In genomic region chr1:195053478-195053877, GRCh38 we compare ENCODE assay signal across 15 cellular contexts.
DNase-seq lines count a peak whose midpoint lies in the region; ATAC-seq and TF ChIP-seq lines count a peak whose summit lies in the region.
"Had no signal": no experiment of that assay in that cellular context is flagged by ENCODE, and none has a peak within 500 bp of the region (broad histone marks: within the 10 kb centered on the region; RNA-seq: fewer than 3 reads in every experiment).

No MANE protein-coding gene starts in this region.

- H3K4me2 ChIP-seq in KMS-11: peak overlapping the region; percentile 38

- H3K9ac ChIP-seq in KMS-11 (no peak overlapping the region), adipocyte (ENCODE audit: low read length) (no peak overlapping the region)

- H4K20me1 ChIP-seq in KMS-11 (ENCODE audit: insufficient read depth): no peaks in the 10 kb centered on the region

- peak overlapping the region; percentile 26 for H3K4me3 ChIP-seq in CD4-positive, CD25-positive, alpha-beta regulatory T cell (ENCODE audit: low read depth, low read length)
- H3K4me3 ChIP-seq in KMS-11 (IDR thresholded peaks at IDR 0.05; ENCODE audit: insufficient read depth, low read depth, low read length) (no peak overlapping the region), adipocyte (ENCODE audit: low read length) (no peak overlapping the region), BE2C (ENCODE audit: low read depth, low read length) (no peak overlapping the region)
- H3K4me3 ChIP-seq: skin epidermis had no signal

- H3K4me1 Mint-ChIP-seq in CD4-positive, CD25-positive, alpha-beta regulatory T cell: no peaks in the 10 kb centered on the region
- peaks cover 2% of the 10 kb centered on the region for H3K4me1 Mint-ChIP-seq in activated CD4-positive, alpha-beta memory T cell treated with anti-CD3 and anti-CD28 coated beads, Interleukin-2, amount 10 ng/mL, durations not matched to agents 7 days and 5 days
- H3K4me1 Mint-ChIP-seq: memory B cell had no signal

- peaks cover 0 to 5% (median 0%) of the 10 kb centered on the region in 7 donors for H3K9me3 Mint-ChIP-seq in CD4-positive, CD25-positive, alpha-beta regulatory T cell
- peaks cover 3% of the 10 kb centered on the region for H3K9me3 Mint-ChIP-seq in activated CD4-positive, alpha-beta memory T cell treated with anti-CD3 and anti-CD28 coated beads, Interleukin-2, amount 10 ng/mL, durations not matched to agents 7 days and 5 days

- no peaks in the 10 kb centered on the region for H3K4me1 ChIP-seq in CD4-positive, CD25-positive, alpha-beta regulatory T cell (ENCODE audit: control insufficient read depth, insufficient read depth, low read length, poor library complexity, severe bottlenecking)
- H3K4me1 ChIP-seq in KMS-11 (ENCODE audit: low read depth, poor library complexity, severe bottlenecking) (peaks cover 9% of the 10 kb centered on the region), adipocyte (ENCODE audit: control insufficient read depth, insufficient read depth, low read length) (no peaks in the 10 kb centered on the region), BE2C (no peaks in the 10 kb centered on the region)

- no peaks in the 10 kb centered on the region for H3K27me3 Mint-ChIP-seq in CD4-positive, CD25-positive, alpha-beta regulatory T cell
- no peaks in the 10 kb centered on the region for H3K27me3 Mint-ChIP-seq in activated CD4-positive, alpha-beta memory T cell treated with anti-CD3 and anti-CD28 coated beads, Interleukin-2, amount 10 ng/mL, durations not matched to agents 7 days and 5 days
- H3K27me3 Mint-ChIP-seq: activated naive CD4-positive, alpha-beta T cell treated with anti-CD3 and anti-CD28 coated beads, Interleukin-2, amount 50 U/mL, for 24 hours; memory B cell had no signal

- H3K27ac ChIP-seq in CD4-positive, CD25-positive, alpha-beta regulatory T cell (ENCODE audit: insufficient read depth, low read length, poor library complexity, severe bottlenecking): no peak overlapping the region
- H3K27ac ChIP-seq in KMS-11: no peak overlapping the region
- H3K27ac ChIP-seq: skin epidermis had no signal

- TF ChIP-seq CTCF in KMS-11 (conservative IDR thresholded peaks at IDR 0.05; ENCODE audit: low read depth, low read length): no peak
- no peak for TF ChIP-seq CTCF in BE2C (IDR thresholded peaks at IDR 0.05; ENCODE audit: low read depth, low read length)

- H3K4me3 Mint-ChIP-seq in CD4-positive, CD25-positive, alpha-beta regulatory T cell: peak overlapping the region in 1 of 4 donors; percentile 63
- H3K4me3 Mint-ChIP-seq in activated CD4-positive, alpha-beta memory T cell treated with anti-CD3 and anti-CD28 coated beads, Interleukin-2, amount 10 ng/mL, durations not matched to agents 7 days and 5 days: no peak overlapping the region
- H3K4me3 Mint-ChIP-seq: activated CD8-positive, alpha-beta T cell treated with anti-CD3 and anti-CD28 coated beads, Interleukin-2, amount 10 ng/mL, durations not matched to agents 7 days and 5 days; activated naive CD4-positive, alpha-beta T cell treated with anti-CD3 and anti-CD28 coated beads, Interleukin-2, amount 50 U/mL, for 24 hours; memory B cell had no signal

- no peaks in the 10 kb centered on the region for H3K79me2 ChIP-seq in KMS-11 (ENCODE audit: insufficient read depth, low read depth)

- no peaks in the 10 kb centered on the region for H3K36me3 ChIP-seq in CD4-positive, CD25-positive, alpha-beta regulatory T cell (ENCODE audit: control insufficient read depth, insufficient read depth, low read length)
- H3K36me3 ChIP-seq in KMS-11 (ENCODE audit: insufficient read depth) (no peaks in the 10 kb centered on the region), adipocyte (ENCODE audit: control insufficient read depth, insufficient read depth, low read length, severe bottlenecking) (no peaks in the 10 kb centered on the region), BE2C (no peaks in the 10 kb centered on the region)

- H3K27me3 ChIP-seq in CD4-positive, CD25-positive, alpha-beta regulatory T cell (ENCODE audit: control insufficient read depth, insufficient read depth, low read length): no peaks in the 10 kb centered on the region
- no peaks in the 10 kb centered on the region for H3K27me3 ChIP-seq in KMS-11 (ENCODE audit: insufficient read depth, low read depth)
- no peaks in the 10 kb centered on the region for H3K27me3 ChIP-seq in adipocyte (replicated peaks; ENCODE audit: control insufficient read depth, insufficient read depth, low read length)
- H3K27me3 ChIP-seq in BE2C: no peaks in the 10 kb centered on the region

- peak overlapping the region; percentile 28; the same call in 1 of the 2 replicates for H2AFZ ChIP-seq in KMS-11 (ENCODE audit: low read depth)

- CTCF ChIA-PET in activated CD4-positive, alpha-beta memory T cell treated with anti-CD3 and anti-CD28 coated beads, Interleukin-2, amount 10 ng/mL, durations not matched to agents 7 days and 5 days (lab: Charles Lee): no interaction called here

- H3K9me3 ChIP-seq in CD4-positive, CD25-positive, alpha-beta regulatory T cell (ENCODE audit: control insufficient read depth in 2 of 2, low read length in 2 of 2): no peaks in the 10 kb centered on the region
- H3K9me3 ChIP-seq in adipocyte (ENCODE audit: control insufficient read depth, low read length) (no peaks in the 10 kb centered on the region), BE2C (no peaks in the 10 kb centered on the region)

- DNase-seq in CD4-positive, CD25-positive, alpha-beta regulatory T cell: peak in 1 of 3 donors; percentile 1
- DNase-seq in adipocyte (ENCODE audit: low read depth) (peak; percentile 41), BE2C (no peak)
- no peak for DNase-seq in activated CD4-positive, alpha-beta memory T cell treated with anti-CD3 and anti-CD28 coated beads, Interleukin-2, amount 10 ng/mL, durations not matched to agents 7 days and 5 days
- DNase-seq: activated CD8-positive, alpha-beta T cell treated with anti-CD3 and anti-CD28 coated beads, Interleukin-2, amount 10 ng/mL, durations not matched to agents 7 days and 5 days; cortex of kidney; NCI-H2081; substantia nigra had no signal

- POLR2A ChIA-PET in activated CD4-positive, alpha-beta memory T cell treated with anti-CD3 and anti-CD28 coated beads, Interleukin-2, amount 10 ng/mL, durations not matched to agents 7 days and 5 days (lab: Charles Lee): no interaction called here

- H3K36me3 Mint-ChIP-seq in CD4-positive, CD25-positive, alpha-beta regulatory T cell: no peaks in the 10 kb centered on the region
- no peaks in the 10 kb centered on the region for H3K36me3 Mint-ChIP-seq in activated CD4-positive, alpha-beta memory T cell treated with anti-CD3 and anti-CD28 coated beads, Interleukin-2, amount 10 ng/mL, durations not matched to agents 7 days and 5 days (ENCODE audit: low read depth)
- H3K36me3 Mint-ChIP-seq: activated naive CD4-positive, alpha-beta T cell treated with anti-CD3 and anti-CD28 coated beads, Interleukin-2, amount 50 U/mL, for 24 hours; memory B cell had no signal

- H3K27ac Mint-ChIP-seq in CD4-positive, CD25-positive, alpha-beta regulatory T cell: no peak overlapping the region
- no peak overlapping the region for H3K27ac Mint-ChIP-seq in activated CD4-positive, alpha-beta memory T cell treated with anti-CD3 and anti-CD28 coated beads, Interleukin-2, amount 10 ng/mL, durations not matched to agents 7 days and 5 days
- H3K27ac Mint-ChIP-seq: activated CD8-positive, alpha-beta T cell treated with anti-CD3 and anti-CD28 coated beads, Interleukin-2, amount 10 ng/mL, durations not matched to agents 7 days and 5 days; activated naive CD4-positive, alpha-beta T cell treated with anti-CD3 and anti-CD28 coated beads, Interleukin-2, amount 50 U/mL, for 24 hours; memory B cell had no signal

- ATAC-seq in CD4-positive, CD25-positive, alpha-beta regulatory T cell (ENCODE audit: low read depth in 2 of 2): no peak
- peak; percentile 57 for ATAC-seq in GM18520 (IDR thresholded peaks at IDR 0.05; ENCODE audit: unreplicated experiment)
- ATAC-seq in HG03520 (IDR thresholded peaks at IDR 0.05; ENCODE audit: unreplicated experiment): no peak
- ATAC-seq in HG03565 (IDR thresholded peaks at IDR 0.05; ENCODE audit: unreplicated experiment): no peak
- ATAC-seq: activated CD8-positive, alpha-beta T cell treated with anti-CD3 and anti-CD28 coated beads, Interleukin-2, amount 10 ng/mL, durations not matched to agents 7 days and 5 days had no signal
